19 cellular contexts compared by ENCODE assay signal in genomic region chr13:110841406-110841805, GRCh38.
DNase-seq lines count a peak whose midpoint lies in the region; ATAC-seq and TF ChIP-seq lines count a peak whose summit lies in the region.
"Had no signal": no experiment of that assay in that cellular context is flagged by ENCODE, and none has a peak within 500 bp of the region (broad histone marks: within the 10 kb centered on the region; RNA-seq: fewer than 3 reads in every experiment).

No MANE protein-coding gene starts in this region.

- H3K4me1 ChIP-seq in mammary epithelial cell (ENCODE audit: insufficient read depth, low read length) (peaks cover 14% of the 10 kb centered on the region), endodermal cell (ENCODE audit: control insufficient read depth, insufficient read depth, low read length) (peaks cover 15% of the 10 kb centered on the region), trophoblast cell (ENCODE audit: control insufficient read depth in 1 of 2, insufficient read depth in 2 of 2, low read length in 2 of 2) (peaks cover 0 to 4% of the 10 kb centered on the region in 2 experiments), left lung (no peaks in the 10 kb centered on the region)
- H3K4me1 ChIP-seq: A549; BLaER1 treated with 17β-estradiol and CSF1 and Interleukin-3, amounts not matched to agents 10 nM and 100 nM had no signal

- in situ Hi-C loops in mammary epithelial cell (cut with MboI; ENCODE audit: low sequenced_read_pairs in 2 of 2) = no loop called here

- no peak overlapping the region for H4K8ac ChIP-seq in trophoblast cell (ENCODE audit: low read depth, low read length)

- peaks cover 29% of the 10 kb centered on the region for H3K27me3 Mint-ChIP-seq in MCF 10A (ENCODE audit: insufficient read depth, unreplicated experiment)
- H3K27me3 Mint-ChIP-seq in endodermal cell (ENCODE audit: insufficient read depth) = peaks cover 7% of the 10 kb centered on the region

- H3K36me3 ChIP-seq in mammary epithelial cell (ENCODE audit: insufficient read depth, low read length) (no peaks in the 10 kb centered on the region), endodermal cell (ENCODE audit: control insufficient read depth, insufficient read depth, low read length) (no peaks in the 10 kb centered on the region), trophoblast cell (ENCODE audit: control insufficient read depth in 1 of 2, insufficient read depth in 2 of 2, low read length in 2 of 2) (no peaks in the 10 kb centered on the region), left lung (no peaks in the 10 kb centered on the region)
- H3K36me3 ChIP-seq: BLaER1 treated with 17β-estradiol and CSF1 and Interleukin-3, amounts not matched to agents 10 nM and 100 nM had no signal

- TF ChIP-seq CTCF in mammary epithelial cell (conservative IDR thresholded peaks at IDR 0.05 in 1 of 2, IDR thresholded peaks at IDR 0.05 in 1 of 2; ENCODE audit: extremely low read depth in 1 of 2, insufficient read depth in 1 of 2, low read depth in 1 of 2, low read length in 2 of 2) (no peak), MCF 10A (IDR thresholded peaks at IDR 0.05; ENCODE audit: unreplicated experiment) (no peak), endodermal cell (conservative IDR thresholded peaks at IDR 0.05) (no peak), left lung (IDR thresholded peaks at IDR 0.05) (no peak)

- H3K4ac ChIP-seq in trophoblast cell (ENCODE audit: low read depth, low read length) = no peak overlapping the region

- H3K4me3 Mint-ChIP-seq in MCF 10A (ENCODE audit: unreplicated experiment) = no peak overlapping the region
- H3K4me3 Mint-ChIP-seq in endodermal cell = no peak overlapping the region
- H3K4me3 Mint-ChIP-seq: B cell; CD4-positive, alpha-beta T cell; CD8-positive, alpha-beta T cell had no signal

- H3K4me2 ChIP-seq in mammary epithelial cell (ENCODE audit: insufficient read depth, low read depth, low read length) (peak overlapping the region; percentile 17), trophoblast cell (ENCODE audit: low read length) (no peak overlapping the region)
- H3K4me2 ChIP-seq: A549; BLaER1 treated with 17β-estradiol and CSF1 and Interleukin-3, amounts not matched to agents 10 nM and 100 nM had no signal

- H3K9me3 Mint-ChIP-seq in MCF 10A (ENCODE audit: unreplicated experiment) (no peaks in the 10 kb centered on the region), endodermal cell (peaks cover 11% of the 10 kb centered on the region)
- H3K9me3 Mint-ChIP-seq: CD4-positive, alpha-beta T cell; CD8-positive, alpha-beta T cell had no signal

- H3K9me3 ChIP-seq in mammary epithelial cell (replicated peaks; ENCODE audit: insufficient read depth, low read length) = no peaks in the 10 kb centered on the region
- peaks cover 24% of the 10 kb centered on the region for H3K9me3 ChIP-seq in endodermal cell (ENCODE audit: control insufficient read depth, low read length)
- H3K9me3 ChIP-seq in trophoblast cell (ENCODE audit: insufficient read depth, low read depth, low read length) = peaks cover 3% of the 10 kb centered on the region
- H3K9me3 ChIP-seq in left lung = no peaks in the 10 kb centered on the region
- H3K9me3 ChIP-seq: A549 had no signal

- H3K79me1 ChIP-seq in trophoblast cell (ENCODE audit: low read length) = no peaks in the 10 kb centered on the region

- POLR2A ChIA-PET in MCF 10A (lab: Yijun Ruan, JAX) = interaction anchor here (0.7 to 1.2 kb wide), 2 partner anchors 10 to 21 kb away, joined by 3 read pairs; no protein-coding TSS in a partner anchor

- CTCF ChIA-PET in mammary epithelial cell (lab: Charles Lee; ENCODE audit: low non-redundant PET) (no interaction called here), MCF 10A (lab: Yijun Ruan, JAX) (no interaction called here)

- H2BK120ac ChIP-seq in trophoblast cell (ENCODE audit: insufficient read depth, low read length, poor library complexity) = no peak overlapping the region

- H3K4me1 Mint-ChIP-seq in MCF 10A (ENCODE audit: insufficient read depth, unreplicated experiment) = peaks cover 6% of the 10 kb centered on the region
- peaks cover 18% of the 10 kb centered on the region for H3K4me1 Mint-ChIP-seq in endodermal cell
- H3K4me1 Mint-ChIP-seq: B cell had no signal

- no peak overlapping the region for H2BK5ac ChIP-seq in trophoblast cell (ENCODE audit: low read depth, low read length, poor library complexity)

- H3K14ac ChIP-seq in trophoblast cell (ENCODE audit: low read length) = no peak overlapping the region

- no peaks in the 10 kb centered on the region for H4K20me1 ChIP-seq in mammary epithelial cell (ENCODE audit: insufficient read depth, low read length)
- H4K20me1 ChIP-seq: BLaER1 treated with 17β-estradiol and CSF1 and Interleukin-3, amounts not matched to agents 10 nM and 100 nM had no signal

- no peak overlapping the region for H4K91ac ChIP-seq in trophoblast cell (ENCODE audit: low read depth, low read length)

- no peak overlapping the region for H3K23ac ChIP-seq in trophoblast cell (ENCODE audit: low read length)

- BruUV-seq in mammary epithelial cell (replicated peaks; lab: Mats Ljungman, UMichigan) (no TSS peak), MCF 10A (replicated peaks; lab: Mats Ljungman, UMichigan) (no TSS peak)

- H2BK12ac ChIP-seq in trophoblast cell (ENCODE audit: low read length) = no peak overlapping the region

- ATAC-seq in left lung (no peak), HG02884 (IDR thresholded peaks at IDR 0.05; ENCODE audit: unreplicated experiment) (no peak)
- ATAC-seq: A549; CD8-positive, alpha-beta T cell had no signal

- no peak for DNase-seq in mammary epithelial cell
- DNase-seq in MCF 10A (ENCODE audit: unreplicated experiment) = no peak
- peak; percentile 5 for DNase-seq in endodermal cell
- DNase-seq in trophoblast cell = peak; percentile 25 to 78
- no peak for DNase-seq in head of caudate nucleus
- no peak for DNase-seq in left lung
- DNase-seq: AML-193; Caco-2; Calu3; CD4-positive, alpha-beta T cell; CD8-positive, alpha-beta T cell; DMS79 treated with DMSO at 0.1 percent for 48 hours; GF-D8 had no signal

- H3K27ac Mint-ChIP-seq in MCF 10A (ENCODE audit: low read depth, unreplicated experiment) (no peak overlapping the region), endodermal cell (no peak overlapping the region)
- H3K27ac Mint-ChIP-seq: B cell; CD4-positive, alpha-beta T cell; CD8-positive, alpha-beta T cell had no signal

- H3K36me3 Mint-ChIP-seq in MCF 10A (ENCODE audit: insufficient read depth, unreplicated experiment) = no peaks in the 10 kb centered on the region
- H3K36me3 Mint-ChIP-seq in endodermal cell (ENCODE audit: low read depth) = no peaks in the 10 kb centered on the region
- H3K36me3 Mint-ChIP-seq: CD8-positive, alpha-beta T cell had no signal

- H3K9ac ChIP-seq in mammary epithelial cell (ENCODE audit: insufficient read depth, low read length) (no peak overlapping the region), endodermal cell (ENCODE audit: extremely low read depth, low read length, poor library complexity, severe bottlenecking) (no peak overlapping the region), trophoblast cell (ENCODE audit: low read length) (no peak overlapping the region)
- H3K9ac ChIP-seq: BLaER1 treated with 17β-estradiol and CSF1 and Interleukin-3, amounts not matched to agents 10 nM and 100 nM had no signal

- H2AFZ ChIP-seq in mammary epithelial cell (ENCODE audit: low read depth, low read length) (no peak overlapping the region), trophoblast cell (ENCODE audit: insufficient read depth, low read length, poor library complexity) (no peak overlapping the region)

- H3K27ac ChIP-seq in mammary epithelial cell (ENCODE audit: insufficient read depth, low read depth, low read length) = no peak overlapping the region
- H3K27ac ChIP-seq in endodermal cell (ENCODE audit: low read depth, low read length) = no peak overlapping the region
- no peak overlapping the region for H3K27ac ChIP-seq in trophoblast cell (ENCODE audit: low read depth, low read length)
- H3K27ac ChIP-seq in left lung = no peak overlapping the region
- H3K27ac ChIP-seq: 22Rv1; A549; BLaER1 treated with 17β-estradiol and CSF1 and Interleukin-3, amounts not matched to agents 10 nM and 100 nM; C4-2B had no signal

- H3K18ac ChIP-seq in trophoblast cell (ENCODE audit: low read length) = no peak overlapping the region

- intact Hi-C loops in mammary epithelial cell (cut with micrococcal nuclease) (no loop called here), MCF 10A (cut with micrococcal nuclease) (no loop called here), head of caudate nucleus (cut with DNase I) (no loop called here), left lung (cut with DNase I) (no loop called here)

- no peak overlapping the region for H3K4me3 ChIP-seq in mammary epithelial cell (replicated peaks in 1 of 3; ENCODE audit: insufficient read depth in 1 of 3, low read depth in 2 of 3, low read length in 3 of 3)
- H3K4me3 ChIP-seq in endodermal cell (ENCODE audit: low read length) = peak overlapping the region; percentile 32
- H3K4me3 ChIP-seq in trophoblast cell (ENCODE audit: low read depth, low read length) = no peak overlapping the region
- no peak overlapping the region for H3K4me3 ChIP-seq in left lung
- H3K4me3 ChIP-seq: A549; BLaER1 treated with 17β-estradiol and CSF1 and Interleukin-3, amounts not matched to agents 10 nM and 100 nM had no signal

- H2AK5ac ChIP-seq in trophoblast cell (ENCODE audit: low read length) = no peak overlapping the region

- H3K27me3 ChIP-seq in mammary epithelial cell (ENCODE audit: insufficient read depth, low read length) = peaks cover 8% of the 10 kb centered on the region
- H3K27me3 ChIP-seq in endodermal cell (ENCODE audit: control insufficient read depth, insufficient read depth, low read length, poor library complexity, severe bottlenecking) = no peaks in the 10 kb centered on the region
- H3K27me3 ChIP-seq in trophoblast cell (ENCODE audit: insufficient read depth, low read length) = no peaks in the 10 kb centered on the region
- no peaks in the 10 kb centered on the region for H3K27me3 ChIP-seq in left lung
- H3K27me3 ChIP-seq: BLaER1 treated with 17β-estradiol and CSF1 and Interleukin-3, amounts not matched to agents 10 nM and 100 nM had no signal

- dilution Hi-C loops in mammary epithelial cell (cut with HindIII; ENCODE audit: low sequenced_read_pairs) = no loop called here

- WGBS in mammary epithelial cell (ENCODE audit: low coverage, missing lambda C conversion rate) = 78% methylated on average over 2 of the region's 2 CpGs
- WGBS in endodermal cell (ENCODE audit: insufficient coverage in 1 of 2, insufficient read length in 1 of 2), 2 experiments = 91 to 93% methylated on average over 2 of the region's 2 CpGs
- no CpG with 5 or more reads among the region's 2 CpGs for WGBS in trophoblast cell (ENCODE audit: extremely low coverage, insufficient coverage, insufficient read length)

- H3K79me2 ChIP-seq in mammary epithelial cell (ENCODE audit: insufficient read depth, low read length) (no peaks in the 10 kb centered on the region), trophoblast cell (ENCODE audit: control insufficient read depth, insufficient read depth, low read length, poor library complexity) (no peaks in the 10 kb centered on the region)

- no peak overlapping the region for H4K12ac ChIP-seq in trophoblast cell (ENCODE audit: low read depth, low read length)

Comparison
In these comparisons a context has a peak if more than half of its experiments do, and no peak if none do; other contexts are left out.
1. DNase-seq: peak in endodermal cell (single experiment) and trophoblast cell (2 of 2); none in mammary epithelial cell (single experiment), MCF 10A (single experiment), head of caudate nucleus (0 of 42) and left lung (0 of 2).